Comparison of ENCODE assay signal across 8 cellular contexts in genomic region chr4:153438916-153439756, GRCh38. TPM values are rescaled to one million over a fixed set of nuclear protein-coding genes. Genes with fewer than 3 reads are reported as not detected.
A peak's percentile ranks its signal among the peaks of the same experiment; 100 is the strongest.
DNase-seq lines count a peak whose midpoint lies in the region; ATAC-seq and TF ChIP-seq lines count a peak whose summit lies in the region.

No MANE protein-coding gene starts in this region.

- CTCF ChIA-PET in CD4-positive, alpha-beta memory T cell (lab: Charles Lee; ENCODE audit: partially characterized antibody): interaction anchor here (1.1 to 3.5 kb wide), 5 partner anchors 9 to 135 kb away, joined by 4 to 24 read pairs (median 5); partner anchors contain the start of gene TMEM131L

- no peaks in the 10 kb centered on the region for H3K9me3 Mint-ChIP-seq in CD4-positive, alpha-beta memory T cell
- no peaks in the 10 kb centered on the region for H3K9me3 Mint-ChIP-seq in chondrocyte (ENCODE audit: low read depth)
- no peaks in the 10 kb centered on the region for H3K9me3 Mint-ChIP-seq in stimulated activated naive B cell treated with anti-CD40 and anti-IgM and Interleukin-4, amounts not matched to agents 10 μg/mL and 1 μg/mL and 100 μg/mL, for 72 hours

- H3K27ac Mint-ChIP-seq in CD4-positive, alpha-beta memory T cell: peak overlapping the region; percentile 73 to 97 (median 94)
- H3K27ac Mint-ChIP-seq in chondrocyte (ENCODE audit: unreplicated experiment): peak overlapping the region; percentile 9
- peak overlapping the region; percentile 95 for H3K27ac Mint-ChIP-seq in stimulated activated naive B cell treated with anti-CD40 and anti-IgM and Interleukin-4, amounts not matched to agents 10 μg/mL and 1 μg/mL and 100 μg/mL, for 72 hours

- DNase-seq in CD4-positive, alpha-beta memory T cell: peak; percentile 45 to 60 (median 55)
- DNase-seq in chondrocyte (ENCODE audit: low spot score): no peak
- peak; percentile 53 for DNase-seq in stimulated activated naive B cell treated with anti-CD40 and anti-IgM and Interleukin-4, amounts not matched to agents 10 μg/mL and 1 μg/mL and 100 μg/mL, for 72 hours
- no peak for DNase-seq in DMS53 (lab: John Stamatoyannopoulos, UW)
- no peak for DNase-seq in HuH-7 (ENCODE audit: low spot score)
- no peak for DNase-seq in SKM-1 (lab: John Stamatoyannopoulos, UW; ENCODE audit: unreplicated experiment)

- H3K27me3 Mint-ChIP-seq in CD4-positive, alpha-beta memory T cell: no peaks in the 10 kb centered on the region
- no peaks in the 10 kb centered on the region for H3K27me3 Mint-ChIP-seq in chondrocyte (ENCODE audit: low read depth)
- no peaks in the 10 kb centered on the region for H3K27me3 Mint-ChIP-seq in stimulated activated naive B cell treated with anti-CD40 and anti-IgM and Interleukin-4, amounts not matched to agents 10 μg/mL and 1 μg/mL and 100 μg/mL, for 72 hours

- H3K4me1 Mint-ChIP-seq in CD4-positive, alpha-beta memory T cell: peaks cover 18 to 45% (median 31%) of the 10 kb centered on the region in 4 donors
- H3K4me1 Mint-ChIP-seq in chondrocyte (ENCODE audit: low read depth): peaks cover 4% of the 10 kb centered on the region
- peaks cover 33 to 70% of the 10 kb centered on the region in 2 donors for H3K4me1 Mint-ChIP-seq in stimulated activated naive B cell treated with anti-CD40 and anti-IgM and Interleukin-4, amounts not matched to agents 10 μg/mL and 1 μg/mL and 100 μg/mL, for 72 hours

- intact Hi-C loops in CD4-positive, alpha-beta memory T cell (cut with micrococcal nuclease): loop anchor here (1.0 to 10.0 kb wide), 3 partner anchors 11 to 194 kb away; no protein-coding TSS in a partner anchor

- no peaks in the 10 kb centered on the region for H3K36me3 ChIP-seq in CD4-positive, alpha-beta memory T cell (ENCODE audit: insufficient read depth, low read length)
- no peaks in the 10 kb centered on the region for H3K36me3 ChIP-seq in KOPT-K1 (ENCODE audit: insufficient read depth, low read length)

- peak overlapping the region; percentile 55 to 60 for H3K4me3 ChIP-seq in CD4-positive, alpha-beta memory T cell (ENCODE audit: low read length in 2 of 2)

- H3K4me3 Mint-ChIP-seq in CD4-positive, alpha-beta memory T cell: peak overlapping the region; percentile 76 to 95 (median 88)
- H3K4me3 Mint-ChIP-seq in chondrocyte (ENCODE audit: unreplicated experiment): no peak overlapping the region
- peak overlapping the region; percentile 71 to 76 for H3K4me3 Mint-ChIP-seq in stimulated activated naive B cell treated with anti-CD40 and anti-IgM and Interleukin-4, amounts not matched to agents 10 μg/mL and 1 μg/mL and 100 μg/mL, for 72 hours

- H3K9me3 ChIP-seq in CD4-positive, alpha-beta memory T cell (ENCODE audit: control insufficient read depth in 1 of 2, low read length in 2 of 2): no peaks in the 10 kb centered on the region
- H3K9me3 ChIP-seq in KOPT-K1 (ENCODE audit: insufficient read depth, low read length, poor library complexity, severe bottlenecking): no peaks in the 10 kb centered on the region

- H3K27ac ChIP-seq in CD4-positive, alpha-beta memory T cell (ENCODE audit: low read depth, low read length): peak overlapping the region; percentile 72
- peak overlapping the region; percentile 84 for H3K27ac ChIP-seq in KOPT-K1 (ENCODE audit: low read depth, low read length, poor library complexity, severe bottlenecking)

- POLR2A ChIA-PET in CD4-positive, alpha-beta memory T cell (lab: Charles Lee; ENCODE audit: partially characterized antibody): interaction anchor here (0.8 to 1.9 kb wide), 7 partner anchors 9 to 135 kb away, joined by 3 to 20 read pairs (median 3); partner anchors contain the start of gene TMEM131L

- peak; percentile 80 for ATAC-seq in GM21381 (IDR thresholded peaks at IDR 0.05; ENCODE audit: unreplicated experiment)
- ATAC-seq in stimulated activated naive B cell treated with anti-CD40 and anti-IgM and Interleukin-4, amounts not matched to agents 10 μg/mL and 1 μg/mL and 100 μg/mL, for 72 hours (replicated peaks): peak; percentile 73 to 82

- H3K4me1 ChIP-seq in CD4-positive, alpha-beta memory T cell (ENCODE audit: insufficient read depth, low read length): peaks cover 36% of the 10 kb centered on the region

- H3K36me3 Mint-ChIP-seq in CD4-positive, alpha-beta memory T cell: no peaks in the 10 kb centered on the region
- H3K36me3 Mint-ChIP-seq in chondrocyte (ENCODE audit: low read depth): no peaks in the 10 kb centered on the region
- no peaks in the 10 kb centered on the region for H3K36me3 Mint-ChIP-seq in stimulated activated naive B cell treated with anti-CD40 and anti-IgM and Interleukin-4, amounts not matched to agents 10 μg/mL and 1 μg/mL and 100 μg/mL, for 72 hours

- no peaks in the 10 kb centered on the region for H3K27me3 ChIP-seq in CD4-positive, alpha-beta memory T cell (ENCODE audit: insufficient read depth, low read length)

- TF ChIP-seq CTCF in chondrocyte (IDR thresholded peaks at IDR 0.05): no peak

RNA-seq across cellular contexts. Expression of gene TMEM131L, which starts 27.0 kb away (rescaled TPM):
- total RNA-seq in CD4-positive, alpha-beta memory T cell: 10 to 100 TPM; 62.5 to 65.6 TPM
- 10 to 100 TPM; 20.8 to 43.8 TPM for polyA plus RNA-seq in CD4-positive, alpha-beta memory T cell
- 6.6 to 10.2 TPM (median 8.4 TPM) in 3 replicates for total RNA-seq in chondrocyte

Comparison
In these comparisons a context has a peak if more than half of its experiments do, and no peak if none do; other contexts are left out.
1. DNase-seq: peak in CD4-positive, alpha-beta memory T cell (5 of 5) and stimulated activated naive B cell treated with anti-CD40 and anti-IgM and Interleukin-4, amounts not matched to agents 10 μg/mL and 1 μg/mL and 100 μg/mL, for 72 hours (single experiment); none in chondrocyte (single experiment), DMS53 (single experiment), HuH-7 (single experiment) and SKM-1 (single experiment).
2. H3K27ac Mint-ChIP-seq: peak in every context shown above with its lines; median percentile 95 in stimulated activated naive B cell treated with anti-CD40 and anti-IgM and Interleukin-4, amounts not matched to agents 10 μg/mL and 1 μg/mL and 100 μg/mL, for 72 hours; 94 in CD4-positive, alpha-beta memory T cell; 9 in chondrocyte.